8 cellular contexts compared by ENCODE assay signal in the genomic region with DNA sequence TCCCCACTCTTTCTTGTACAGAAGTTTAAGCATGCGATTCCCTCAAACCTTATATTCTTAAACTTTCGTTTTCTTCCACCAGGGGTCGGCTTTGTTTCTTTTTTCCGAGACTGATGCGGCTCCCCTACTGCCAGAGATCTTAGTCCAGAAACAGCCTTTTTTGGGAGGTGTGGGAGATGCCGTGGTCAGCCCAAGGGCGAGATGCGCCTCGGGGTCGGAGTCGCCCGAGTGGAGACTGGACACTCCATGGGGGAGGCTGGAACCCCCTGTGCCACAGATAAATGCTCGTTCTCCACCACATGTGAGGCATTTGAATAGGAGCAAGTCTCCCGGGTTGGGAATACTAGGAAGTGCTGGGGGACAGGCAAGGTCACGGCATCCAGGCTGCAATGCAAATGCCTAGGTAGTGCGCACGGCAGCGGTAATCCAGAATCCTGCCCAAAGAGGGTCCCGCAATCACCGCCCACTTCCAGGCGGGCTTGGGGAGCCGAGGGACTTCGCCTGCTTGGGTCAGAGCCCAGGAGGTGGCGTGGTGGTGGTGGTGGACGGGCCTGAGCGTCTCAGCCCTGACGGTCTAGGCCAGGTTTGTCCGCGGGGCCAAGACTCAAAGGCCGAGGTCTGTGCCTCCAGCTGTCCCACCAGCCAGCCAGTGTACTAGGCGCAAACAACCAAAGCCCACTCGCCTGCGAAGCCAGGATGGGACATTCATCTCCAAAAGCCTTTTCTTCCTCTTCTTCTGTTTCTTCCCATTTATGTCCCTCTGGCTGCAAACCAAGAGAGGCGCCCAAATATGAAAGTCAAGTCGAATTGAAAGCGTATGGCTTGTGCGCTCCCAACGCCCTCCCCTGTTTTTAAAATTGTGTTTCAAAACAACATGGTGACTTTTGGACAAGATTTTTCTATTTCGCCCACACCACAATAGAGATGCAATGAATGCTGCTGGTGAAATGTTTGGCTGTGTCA. TPM values are rescaled to one million over a fixed set of nuclear protein-coding genes. Genes with fewer than 3 reads are reported as not detected.
DNase-seq lines count a peak whose midpoint lies in the region; ATAC-seq and TF ChIP-seq lines count a peak whose summit lies in the region.

No MANE protein-coding gene starts in this region.

- H3K27ac ChIP-seq in RWPE2 (ENCODE audit: poor library complexity, severe bottlenecking) (no peak overlapping the region), lung (ENCODE audit: low read depth in 1 of 2, low read length in 1 of 2) (no peak overlapping the region)

- TF ChIP-seq CTCF in RWPE2 (IDR thresholded peaks at IDR 0.05; ENCODE audit: poor library complexity, severe bottlenecking) (peak; percentile 76), lung (IDR thresholded peaks at IDR 0.05; ENCODE audit: control extremely low read depth, extremely low read depth) (no peak), type B pancreatic cell (conservative IDR thresholded peaks at IDR 0.05) (peak; percentile 79)

- no peaks in the 10 kb centered on the region for H3K9me3 Mint-ChIP-seq in type B pancreatic cell

- H3K4me1 Mint-ChIP-seq in type B pancreatic cell (ENCODE audit: unreplicated experiment): peaks cover 30% of the 10 kb centered on the region

- H3K27ac Mint-ChIP-seq in type B pancreatic cell: no peak overlapping the region

- H3K36me3 ChIP-seq in RWPE2 (ENCODE audit: low read depth) (no peaks in the 10 kb centered on the region), lung (ENCODE audit: control insufficient read depth in 2 of 2, insufficient read depth in 2 of 2, low read length in 2 of 2) (no peaks in the 10 kb centered on the region)

- H3K27me3 Mint-ChIP-seq in type B pancreatic cell: peaks cover 92% of the 10 kb centered on the region

- no peaks in the 10 kb centered on the region for H3K9me3 ChIP-seq in RWPE2 (ENCODE audit: severe bottlenecking)
- H3K9me3 ChIP-seq in lung (ENCODE audit: control insufficient read depth in 2 of 2, insufficient read depth in 1 of 2, low read length in 1 of 2): peaks cover 0 to 2% of the 10 kb centered on the region in 2 donors

- H3K4me1 ChIP-seq in RWPE2 (ENCODE audit: insufficient read depth, poor library complexity, severe bottlenecking) (peaks cover 2% of the 10 kb centered on the region), lung (ENCODE audit: control insufficient read depth in 2 of 2, insufficient read depth in 2 of 2, low read length in 2 of 2) (peaks cover 0 to 10% of the 10 kb centered on the region in 2 donors)

- H3K4me3 Mint-ChIP-seq in type B pancreatic cell: peak overlapping the region; percentile 74

- ATAC-seq in RWPE2 (ENCODE audit: low read depth) (peak; percentile 40; the same call in 2 of the 3 replicates), lung (ENCODE audit: insufficient read depth, low FRiP score) (no peak)

- H3K27me3 ChIP-seq in RWPE2 (ENCODE audit: insufficient read depth, poor library complexity, severe bottlenecking) (peaks cover 37% of the 10 kb centered on the region), lung (ENCODE audit: control insufficient read depth, insufficient read depth) (no peaks in the 10 kb centered on the region)

- no peak overlapping the region for H3K4me3 ChIP-seq in RWPE2 (ENCODE audit: severe bottlenecking)
- H3K4me3 ChIP-seq in lung: no peak overlapping the region

- no peaks in the 10 kb centered on the region for H3K36me3 Mint-ChIP-seq in type B pancreatic cell

- DNase-seq in NCI-H1417 (lab: John Stamatoyannopoulos, UW) (peak; percentile 27 to 69 (median 30)), NCI-H1417 treated with DMSO at 0.1 percent for 48 hours (lab: John Stamatoyannopoulos, UW) (no peak), HuH-7.5 (ENCODE audit: low spot score) (peak; percentile 71), RWPE2 (ENCODE audit: low spot score) (no peak), dermis microvascular lymphatic vessel endothelial cell (ENCODE audit: low read depth in 2 of 2) (peak; percentile 9 to 54), lung (ENCODE audit: low spot score) (peak; percentile 38), type B pancreatic cell (ENCODE audit: extremely low spot score, unreplicated experiment) (no peak)
- no peak for DNase-seq in stimulated activated CD4-positive, alpha-beta T cell treated with anti-CD3 and anti-CD28 coated beads, Interleukin-1b, Interleukin-23, amount 100 ng/mL, for 48 hours

- 10 to 20% methylated on average over 39 of the region's 39 CpGs for WGBS in lung, 2 donors

RNA-seq across cellular contexts. Expression of gene OSTM1, which starts 39.3 kb away (rescaled TPM):
- total RNA-seq in dermis microvascular lymphatic vessel endothelial cell (16.3 and 25.9 TPM in 2 replicates), lung (10 to 100 TPM; 18.1 to 64.3 TPM), type B pancreatic cell (ENCODE audit: low replicate concordance) (7.3 and 14.5 TPM in 2 replicates)
- polyA plus RNA-seq in lung: 10 to 100 TPM; 18.9 to 33.0 TPM

RNA-seq across cellular contexts. Expression of gene NR2E1, which starts 52.0 kb away (rescaled TPM):
- total RNA-seq in dermis microvascular lymphatic vessel endothelial cell (not detected in 2 replicates), lung (not detected), type B pancreatic cell (ENCODE audit: low replicate concordance) (0.26 TPM in 1 of 2 replicates, not detected in the other)
- under 1 TPM in 1 of 2 donors, not detected in 1; 0.01 TPM for polyA plus RNA-seq in lung

Comparison
In these comparisons a context has a peak if more than half of its experiments do, and no peak if none do; other contexts are left out.
1. DNase-seq: peak in NCI-H1417 (3 of 3), HuH-7.5 (single experiment), dermis microvascular lymphatic vessel endothelial cell (2 of 2) and lung (single experiment); none in NCI-H1417 treated with DMSO at 0.1 percent for 48 hours (single experiment), RWPE2 (single experiment), type B pancreatic cell (single experiment) and stimulated activated CD4-positive, alpha-beta T cell treated with anti-CD3 and anti-CD28 coated beads, Interleukin-1b, Interleukin-23, amount 100 ng/mL, for 48 hours (single experiment).